In the genomic region with DNA sequence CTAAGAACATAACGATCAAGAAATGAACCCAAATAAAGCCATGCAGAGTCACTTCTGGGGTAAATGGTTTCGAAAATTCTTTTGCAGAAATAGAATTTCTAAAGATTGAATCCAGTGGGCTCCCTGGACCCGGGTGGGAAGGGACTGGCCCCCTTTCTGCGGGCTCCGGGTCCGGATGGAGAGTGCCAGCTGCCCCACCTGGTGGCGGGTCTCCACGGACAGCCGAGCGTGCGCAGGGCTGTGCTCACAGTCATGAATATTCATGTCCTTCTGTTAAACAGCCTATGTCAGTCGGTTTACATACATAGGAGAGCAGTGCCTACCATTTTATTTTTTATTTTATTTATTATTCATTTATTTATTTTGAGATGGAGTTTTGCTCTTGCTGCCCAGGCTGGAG, we compare ENCODE assay signal across 9 cellular contexts. TPM values are rescaled to one million over a fixed set of nuclear protein-coding genes. Genes with fewer than 3 reads are reported as not detected.
DNase-seq lines count a peak whose midpoint lies in the region; ATAC-seq, FAIRE-seq and TF ChIP-seq lines count a peak whose summit lies in the region.
"Had no signal": no experiment of that assay in that cellular context is flagged by ENCODE, and none has a peak within 500 bp of the region (broad histone marks: within the 10 kb centered on the region; RNA-seq: fewer than 3 reads in every experiment).

No MANE protein-coding gene starts in this region.

- H3K36me3 ChIP-seq in K562 (ENCODE audit: control insufficient read depth, insufficient read depth, low read length) (no peaks in the 10 kb centered on the region), neural progenitor cell (no peaks in the 10 kb centered on the region)

- H3K4me3 Mint-ChIP-seq in neural progenitor cell, result no peak overlapping the region

- POLR2A ChIA-PET in K562 (lab: Yijun Ruan, JAX), result interaction anchor here (1.1 to 1.4 kb wide), 3 partner anchors 12 to 34 kb away, joined by 3 to 5 read pairs (median 3); no protein-coding TSS in a partner anchor

- peak; percentile 89 for ATAC-seq in K562

- H2AFZ ChIP-seq in K562 (ENCODE audit: low read depth, low read length) (0 out of 2 replicates have a peak overlapping the region, but pooled peaks have one; percentile 57), neural progenitor cell (replicated peaks) (no peak overlapping the region)

- intact Hi-C loops in K562 (cut with micrococcal nuclease), result loop anchor here (5.0 kb wide), 1 partner anchor 53 kb away; no protein-coding TSS in a partner anchor

- no peaks in the 10 kb centered on the region for H3K9me3 Mint-ChIP-seq in neural progenitor cell

- H3F3A ChIP-seq in neural progenitor cell (ENCODE audit: low read depth), result peaks cover 33% of the 10 kb centered on the region

- FAIRE-seq in K562 (lab: Jason Lieb, UNC), result peak; percentile 74
- FAIRE-seq: TTC549 had no signal

- H3K9me3 ChIP-seq in K562 (replicated peaks; ENCODE audit: control insufficient read depth, insufficient read depth, low read depth, low read length), result no peaks in the 10 kb centered on the region
- H3K9me3 ChIP-seq in neural progenitor cell (ENCODE audit: low read depth), result no peaks in the 10 kb centered on the region

- H4K20me1 ChIP-seq in K562 (replicated peaks; ENCODE audit: control insufficient read depth, insufficient read depth, low read length) (no peaks in the 10 kb centered on the region), neural progenitor cell (ENCODE audit: low read depth) (peaks cover 5% of the 10 kb centered on the region)

- no TSS peak for BruUV-seq in K562 (replicated peaks; lab: Mats Ljungman, UMichigan)

- H3K4me1 Mint-ChIP-seq in neural progenitor cell, result peaks cover 65% of the 10 kb centered on the region

- no peaks in the 10 kb centered on the region for H3K9me1 ChIP-seq in K562 (ENCODE audit: control insufficient read depth, insufficient read depth, low read length)

- DNase-seq in NCI-H2196 (lab: John Stamatoyannopoulos, UW; ENCODE audit: unreplicated experiment) (peak; percentile 30), NCI-H2196 treated with DMSO at 0.1 percent for 48 hours (lab: John Stamatoyannopoulos, UW; ENCODE audit: unreplicated experiment) (no peak), LNCaP clone FGC (ENCODE audit: low read depth) (no peak), K562 (ENCODE audit: extremely low read depth in 1 of 4, low spot score in 3 of 4) (peak; percentile 72 to 77 (median 74)), neural progenitor cell (ENCODE audit: low spot score) (peak; percentile 77), globus pallidus (ENCODE audit: low spot score) (no peak), kidney glomerular epithelial cell (lab: John Stamatoyannopoulos, UW) (no peak), AG08396 (ENCODE audit: low spot score) (no peak)

- no peak overlapping the region for H3K4me3 ChIP-seq in LNCaP clone FGC (ENCODE audit: low read depth, low read length)
- H3K4me3 ChIP-seq in K562, result no peak overlapping the region
- H3K4me3 ChIP-seq in neural progenitor cell, result no peak overlapping the region

- TF ChIP-seq RAD21 in K562 (CRISPR knock-in tag; conservative IDR thresholded peaks at IDR 0.05 in 1 of 2, IDR thresholded peaks at IDR 0.05 in 1 of 2), result peak; percentile 56 to 71

- no peak for TF ChIP-seq EP300 in K562 (IDR thresholded peaks at IDR 0.05; ENCODE audit: low read length)

- TF ChIP-seq POLR2A in K562 (conservative IDR thresholded peaks at IDR 0.05), result no peak

- H3K27me3 ChIP-seq in K562 (ENCODE audit: control insufficient read depth in 2 of 2, insufficient read depth in 2 of 2, low read length in 2 of 2) (no peaks in the 10 kb centered on the region), neural progenitor cell (no peaks in the 10 kb centered on the region)

- no peak overlapping the region for H3K4me2 ChIP-seq in K562 (ENCODE audit: insufficient read depth, low read length)
- H3K4me2 ChIP-seq in neural progenitor cell, result peak overlapping the region; percentile 37

- peak; percentile 16; the same call in 1 of the 2 replicates for TF ChIP-seq CTCF in LNCaP clone FGC (IDR thresholded peaks at IDR 0.05; ENCODE audit: control insufficient read depth, extremely low read depth, insufficient read depth)
- peak; percentile 76 to 87 (median 76) for TF ChIP-seq CTCF in K562 (IDR thresholded peaks at IDR 0.05 in 2 of 3, conservative IDR thresholded peaks at IDR 0.05 in 1 of 3; ENCODE audit: insufficient read depth in 2 of 3, low read depth in 1 of 3, low read length in 3 of 3)
- peak; percentile 70 for TF ChIP-seq CTCF in neural progenitor cell (IDR thresholded peaks at IDR 0.05)

- H3K79me2 ChIP-seq in K562 (ENCODE audit: control insufficient read depth, insufficient read depth, low read length), result peaks cover 5% of the 10 kb centered on the region; the same call in 1 of the 3 replicates
- H3K79me2 ChIP-seq in neural progenitor cell (ENCODE audit: low read depth), result no peaks in the 10 kb centered on the region

- H3K27me3 Mint-ChIP-seq in neural progenitor cell (ENCODE audit: insufficient read depth, low read depth), result peaks cover 13% of the 10 kb centered on the region

- H3K4me1 ChIP-seq in K562 (replicated peaks in 1 of 2; ENCODE audit: control insufficient read depth in 2 of 2, insufficient read depth in 2 of 2, low read length in 2 of 2), result peaks cover 35 to 58% of the 10 kb centered on the region in 2 experiments
- H3K4me1 ChIP-seq in neural progenitor cell, result peaks cover 40% of the 10 kb centered on the region

- no peaks in the 10 kb centered on the region for H3K36me3 Mint-ChIP-seq in neural progenitor cell

- H3K27ac Mint-ChIP-seq in neural progenitor cell, result no peak overlapping the region

- no peak overlapping the region for H3K9ac ChIP-seq in K562 (ENCODE audit: insufficient read depth in 1 of 2, low read depth in 2 of 2, low read length in 2 of 2)
- H3K9ac ChIP-seq in neural progenitor cell, result no peak overlapping the region

- in situ Hi-C loops in K562 (cut with MboI), result no loop called here

- H3K27ac ChIP-seq in K562 (ENCODE audit: extremely low read depth, low read depth, low read length) (no peak overlapping the region), neural progenitor cell (no peak overlapping the region)

- 14% methylated on average over 11 of the region's 12 CpGs for WGBS in K562 (ENCODE audit: insufficient coverage, low coverage, missing lambda C conversion rate)

- CTCF ChIA-PET in K562 (lab: Yijun Ruan, JAX; ENCODE audit: low intra/inter-chr PET ratio), result no interaction called here

RNA-seq across cellular contexts. Expression of a gene that starts 4.7 kb away (rescaled TPM):
- total RNA-seq in K562 (2011; cell fraction: chromatin; rRNA removed; ENCODE audit: low replicate concordance), result 19.1 and 41.6 TPM in 2 replicates
- 25.8 and 36.4 TPM in 2 replicates for total RNA-seq in K562 (2011; cell fraction: nucleolus; rRNA removed)
- 20.5 and 21.5 TPM in 2 replicates for total RNA-seq in K562 (2011; cell fraction: nucleoplasm; rRNA removed)
- total RNA-seq in K562 (2014; rRNA removed) (25.1 and 29.6 TPM in 2 replicates), K562 (2014; rRNA removed; fragmentation: Illumina TruSeq; extraction: Trizol) (8.1 and 11.3 TPM in 2 replicates), K562 (2015; rRNA removed; fragmentation: Illumina TruSeq; extraction: Trizol) (18.2 and 19.4 TPM in 2 replicates), K562 (2021) (23.6 and 26.8 TPM in 2 replicates), neural progenitor cell (ENCODE audit: low replicate concordance) (23.0 and 48.7 TPM in 2 replicates)
- polyA plus RNA-seq in K562 (2011; rRNA removed) (8.6 and 9.3 TPM in 2 replicates), K562 (2014; fragmentation: Illumina TruSeq; extraction: Trizol) (8.0 and 12.4 TPM in 2 replicates), K562 (2014; fragmentation: Nextera tagmentation; extraction: Ambion mirVana) (under 1 TPM; 0.77 to 0.89 TPM), K562 (2014; rRNA removed) (15.0 and 15.6 TPM in 2 replicates)
- 9.9 and 15.5 TPM in 2 replicates for polyA plus RNA-seq in K562 (2011; cell fraction: cytosol; rRNA removed)
- polyA plus RNA-seq in K562 (2011; cell fraction: nucleus; rRNA removed), result 18.4 and 32.2 TPM in 2 replicates
- polyA plus RNA-seq in K562 (2012), result 19.0 and 28.0 TPM in 2 replicates
- polyA minus RNA-seq in K562 (2011; rRNA and poly(A)+ RNA removed), result 10.1 and 23.5 TPM in 2 replicates
- polyA minus RNA-seq in K562 (2011; cell fraction: cytosol; rRNA and poly(A)+ RNA removed), result 16.4 and 18.4 TPM in 2 replicates
- 7.4 and 8.1 TPM in 2 replicates for polyA minus RNA-seq in K562 (2011; cell fraction: nucleus; rRNA and poly(A)+ RNA removed)

RNA-seq across cellular contexts. Expression of a gene that starts 25.6 kb away (rescaled TPM):
- total RNA-seq in K562 (2011; cell fraction: chromatin; rRNA removed; ENCODE audit: low replicate concordance), result 22.8 and 99.4 TPM in 2 replicates
- total RNA-seq in K562 (2011; cell fraction: nucleolus; rRNA removed), result 83.4 and 87.4 TPM in 2 replicates
- 44.5 and 53.2 TPM in 2 replicates for total RNA-seq in K562 (2011; cell fraction: nucleoplasm; rRNA removed)
- total RNA-seq in K562 (2014; rRNA removed), result 120 and 168 TPM in 2 replicates
- 27.3 and 39.7 TPM in 2 replicates for total RNA-seq in K562 (2014; rRNA removed; fragmentation: Illumina TruSeq; extraction: Trizol)
- 73.9 and 75.9 TPM in 2 replicates for total RNA-seq in K562 (2015; rRNA removed; fragmentation: Illumina TruSeq; extraction: Trizol)
- total RNA-seq in K562 (2021), result 106 and 110 TPM in 2 replicates
- 81.3 and 135 TPM in 2 replicates for polyA plus RNA-seq in K562 (2011; rRNA removed)
- 412 and 778 TPM in 2 replicates for polyA plus RNA-seq in K562 (2011; cell fraction: cytosol; rRNA removed)
- polyA plus RNA-seq in K562 (2011; cell fraction: nucleus; rRNA removed), result 169 and 254 TPM in 2 replicates
- polyA plus RNA-seq in K562 (2012), result 119 and 130 TPM in 2 replicates
- 167 and 221 TPM in 2 replicates for polyA plus RNA-seq in K562 (2014; fragmentation: Illumina TruSeq; extraction: Trizol)
- polyA plus RNA-seq in K562 (2014; fragmentation: Nextera tagmentation; extraction: Ambion mirVana), result 10 to 100 TPM in 1 of 2 experiments, 1 to 10 TPM in 1; 8.0 to 10.9 TPM
- 128 and 133 TPM in 2 replicates for polyA plus RNA-seq in K562 (2014; rRNA removed)
- polyA minus RNA-seq in K562 (2011; rRNA and poly(A)+ RNA removed), result 77.8 and 115 TPM in 2 replicates
- 140 and 152 TPM in 2 replicates for polyA minus RNA-seq in K562 (2011; cell fraction: cytosol; rRNA and poly(A)+ RNA removed)
- 44.6 and 49.4 TPM in 2 replicates for polyA minus RNA-seq in K562 (2011; cell fraction: nucleus; rRNA and poly(A)+ RNA removed)
- total RNA-seq in neural progenitor cell (ENCODE audit: low replicate concordance), result 23.4 and 43.4 TPM in 2 replicates

RNA-seq across cellular contexts. Expression of a gene that starts 46.3 kb away (rescaled TPM):
- total RNA-seq in K562 (2011; cell fraction: chromatin; rRNA removed; ENCODE audit: low replicate concordance), result not detected in 2 replicates
- not detected in 2 replicates for total RNA-seq in K562 (2011; cell fraction: nucleolus; rRNA removed)
- not detected in 2 replicates for total RNA-seq in K562 (2011; cell fraction: nucleoplasm; rRNA removed)
- total RNA-seq in K562 (2014; rRNA removed), result not detected in 2 replicates
- not detected in 2 replicates for total RNA-seq in K562 (2014; rRNA removed; fragmentation: Illumina TruSeq; extraction: Trizol)
- total RNA-seq in K562 (2015; rRNA removed; fragmentation: Illumina TruSeq; extraction: Trizol), result not detected in 2 replicates
- total RNA-seq in K562 (2021), result not detected in 2 replicates
- polyA plus RNA-seq in K562 (2011; rRNA removed), result not detected in 2 replicates
- polyA plus RNA-seq in K562 (2011; cell fraction: cytosol; rRNA removed), result not detected in 2 replicates
- not detected in 2 replicates for polyA plus RNA-seq in K562 (2011; cell fraction: nucleus; rRNA removed)
- polyA plus RNA-seq in K562 (2012), result not detected in 2 replicates
- not detected in 2 replicates for polyA plus RNA-seq in K562 (2014; fragmentation: Illumina TruSeq; extraction: Trizol)
- polyA plus RNA-seq in K562 (2014; fragmentation: Nextera tagmentation; extraction: Ambion mirVana), result not detected
- polyA plus RNA-seq in K562 (2014; rRNA removed), result not detected in 2 replicates
- not detected in 2 replicates for polyA minus RNA-seq in K562 (2011; rRNA and poly(A)+ RNA removed)
- polyA minus RNA-seq in K562 (2011; cell fraction: cytosol; rRNA and poly(A)+ RNA removed), result not detected in 2 replicates
- polyA minus RNA-seq in K562 (2011; cell fraction: nucleus; rRNA and poly(A)+ RNA removed), result not detected in 2 replicates
- not detected in 2 replicates for total RNA-seq in neural progenitor cell (ENCODE audit: low replicate concordance)

Comparison
In these comparisons a context has a peak if more than half of its experiments do, and no peak if none do; other contexts are left out.
1. DNase-seq: peak in NCI-H2196 (single experiment), K562 (4 of 4) and neural progenitor cell (single experiment); none in NCI-H2196 treated with DMSO at 0.1 percent for 48 hours (single experiment), LNCaP clone FGC (single experiment), globus pallidus (single experiment), kidney glomerular epithelial cell (single experiment) and AG08396 (single experiment).
2. CTCF ChIP-seq: peak in every context shown above with its lines; median percentile 76 in K562; 70 in neural progenitor cell; 16 in LNCaP clone FGC.